18 cellular contexts compared by ENCODE assay signal in the genomic region with DNA sequence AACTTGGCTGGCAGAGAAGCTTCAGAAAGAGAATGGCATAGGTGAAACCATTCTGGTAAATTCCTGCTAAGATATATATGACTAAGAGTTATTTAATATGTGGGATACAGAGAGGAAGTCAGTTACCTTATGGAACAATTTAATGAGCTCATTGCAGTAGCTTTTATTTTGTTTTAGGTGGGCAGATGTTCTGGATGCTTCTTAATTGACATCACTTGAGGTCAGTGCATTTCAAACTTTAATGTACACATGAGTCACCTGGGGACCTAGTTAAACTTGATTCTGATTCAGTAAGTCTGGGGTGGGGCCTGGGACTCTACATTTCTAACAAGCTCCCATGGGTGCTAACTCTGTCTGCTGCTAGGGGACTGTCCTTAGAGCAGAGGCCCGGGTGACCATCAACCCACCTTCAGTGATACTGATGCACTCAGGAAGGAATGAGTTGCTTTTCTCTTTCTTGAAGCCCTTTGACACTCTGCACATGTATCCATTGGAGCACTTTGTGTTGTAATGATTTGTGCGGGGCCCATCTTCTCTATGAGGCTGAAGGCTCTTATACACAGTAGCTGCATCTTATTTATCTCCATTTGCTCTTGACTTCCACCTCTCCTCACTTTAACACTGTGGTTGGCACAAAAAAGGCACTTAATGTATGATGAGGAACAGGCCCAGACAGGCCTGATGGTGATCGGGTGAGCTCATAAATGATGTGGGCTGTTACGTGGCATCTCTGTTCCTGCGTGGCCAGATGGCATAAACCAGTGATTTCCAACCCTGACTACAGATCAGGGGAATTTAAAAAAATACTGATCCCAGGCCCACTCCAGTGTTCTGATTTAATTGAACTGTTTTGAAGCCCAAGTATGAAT. TPM values are rescaled to one million over a fixed set of nuclear protein-coding genes. Genes with fewer than 3 reads are reported as not detected.
A peak's percentile ranks its signal among the peaks of the same experiment; 100 is the strongest.
DNase-seq lines count a peak whose midpoint lies in the region; FAIRE-seq and TF ChIP-seq lines count a peak whose summit lies in the region.
"Had no signal": no experiment of that assay in that cellular context is flagged by ENCODE, and none has a peak within 500 bp of the region (broad histone marks: within the 10 kb centered on the region; RNA-seq: fewer than 3 reads in every experiment).

No MANE protein-coding gene starts in this region.

- H3K27me3 ChIP-seq in bronchial epithelial cell (ENCODE audit: control insufficient read depth, insufficient read depth, low read length), result no peaks in the 10 kb centered on the region
- H3K27me3 ChIP-seq in osteoblast (ENCODE audit: insufficient read depth, low read length), result no peaks in the 10 kb centered on the region
- H3K27me3 ChIP-seq: body of pancreas had no signal

- peaks cover 4% of the 10 kb centered on the region for H3K9me3 ChIP-seq in osteoblast (ENCODE audit: low read depth, low read length)
- H3K9me3 ChIP-seq: body of pancreas had no signal

- peak in 2 of 3 experiments; percentile 33 to 51 for DNase-seq in NCI-H1417 (lab: John Stamatoyannopoulos, UW)
- DNase-seq in NCI-H1417 treated with DMSO at 0.1 percent for 48 hours (lab: John Stamatoyannopoulos, UW), result no peak
- DNase-seq in M059J (ENCODE audit: low read depth), result peak; percentile 56
- DNase-seq in bronchial epithelial cell (ENCODE audit: low read depth), result peak; percentile 100
- peak; percentile 51 for DNase-seq in osteoblast (ENCODE audit: insufficient read length, low spot score, missing footprints)
- DNase-seq in AG08395 (ENCODE audit: low spot score), result no peak
- DNase-seq in activated CD4-positive, alpha-beta T cell treated with anti-CD3 and anti-CD28 coated beads for 1 hour, result no peak
- no peak for DNase-seq in activated naive CD4-positive, alpha-beta T cell (lab: John Stamatoyannopoulos, UW)
- DNase-seq: activated CD8-positive, alpha-beta T cell treated with anti-CD3 and anti-CD28 coated beads, Interleukin-2, amount 10 ng/mL, durations not matched to agents 7 days and 5 days; body of pancreas; HCEC 1CT; immature natural killer cell; KBM-7; midbrain; NCI-H2081 treated with DMSO at 0.1 percent for 48 hours; stimulated activated naive CD8-positive, alpha-beta T cell treated with anti-CD3 and anti-CD28 coated beads, Interleukin-15, Interleukin-2, amounts not matched to agents 100 U/mL and 50 U/mL, for 24 hours had no signal

- H3K36me3 ChIP-seq in bronchial epithelial cell (ENCODE audit: control insufficient read depth, insufficient read depth, low read length), result no peaks in the 10 kb centered on the region
- no peaks in the 10 kb centered on the region for H3K36me3 ChIP-seq in osteoblast (ENCODE audit: insufficient read depth, low read length)
- H3K36me3 ChIP-seq: gastroesophageal sphincter had no signal

- no peaks in the 10 kb centered on the region for H3K79me2 ChIP-seq in osteoblast (ENCODE audit: insufficient read depth, low read length)

- H3K4me3 ChIP-seq in bronchial epithelial cell (ENCODE audit: low read depth, low read length) (no peak overlapping the region), osteoblast (ENCODE audit: insufficient read depth, low read length) (no peak overlapping the region)
- H3K4me3 ChIP-seq: body of pancreas, gastroesophageal sphincter had no signal

- H3K4me1 ChIP-seq in osteoblast (ENCODE audit: insufficient read depth, low read length), result peaks cover 6% of the 10 kb centered on the region
- H3K4me1 ChIP-seq: gastroesophageal sphincter had no signal

- no peak for TF ChIP-seq CTCF in bronchial epithelial cell (IDR thresholded peaks at IDR 0.05; ENCODE audit: insufficient read depth, low read length, severe bottlenecking)
- no peak for TF ChIP-seq CTCF in osteoblast (IDR thresholded peaks at IDR 0.05; ENCODE audit: extremely low read depth, low read depth, low read length)

- H2AFZ ChIP-seq in osteoblast (ENCODE audit: low read length), result no peak overlapping the region

- peak overlapping the region; percentile 1 for H3K27ac ChIP-seq in osteoblast (ENCODE audit: low read depth, low read length)
- H3K27ac ChIP-seq: body of pancreas, gastroesophageal sphincter had no signal

- no peak for FAIRE-seq in bronchial epithelial cell (lab: Jason Lieb, UNC)
- FAIRE-seq: urothelium cell line had no signal

- no peaks in the 10 kb centered on the region for H4K20me1 ChIP-seq in osteoblast (ENCODE audit: insufficient read depth, low read length)

- H3K4me2 ChIP-seq in osteoblast (ENCODE audit: insufficient read depth, low read length), result no peak overlapping the region

RNA-seq across cellular contexts. Expression of a gene that starts 47.8 kb away (rescaled TPM):
- 37.9 and 66.5 TPM in 2 replicates for total RNA-seq in M059J (2014; rRNA removed; shearing (Covaris generic))
- total RNA-seq in bronchial epithelial cell (9.5 and 11.5 TPM in 2 replicates), osteoblast (2.2 and 3.5 TPM in 2 replicates)

Comparison
In these comparisons a context has a peak if more than half of its experiments do, and no peak if none do; other contexts are left out.
1. DNase-seq: peak in NCI-H1417 (2 of 3), M059J (single experiment), bronchial epithelial cell (single experiment) and osteoblast (single experiment); none in NCI-H1417 treated with DMSO at 0.1 percent for 48 hours (single experiment), AG08395 (single experiment), activated CD4-positive, alpha-beta T cell treated with anti-CD3 and anti-CD28 coated beads for 1 hour (single experiment) and activated naive CD4-positive, alpha-beta T cell (0 of 4).